ENCODE assay signal across 8 cellular contexts in genomic region chr21:44870748-44871495, GRCh38. TPM values are rescaled to one million over a fixed set of nuclear protein-coding genes. Genes with fewer than 3 reads are reported as not detected.
A peak's percentile ranks its signal among the peaks of the same experiment; 100 is the strongest.
DNase-seq lines count a peak whose midpoint lies in the region; ATAC-seq, FAIRE-seq and TF ChIP-seq lines count a peak whose summit lies in the region.

No MANE protein-coding gene starts in this region.

- peaks cover 45 to 57% of the 10 kb centered on the region in 2 experiments for H3K4me1 ChIP-seq in SK-N-SH (ENCODE audit: control insufficient read depth in 1 of 2, insufficient read depth in 2 of 2, low read depth in 1 of 2, low read length in 1 of 2)
- H3K4me1 ChIP-seq in body of pancreas: peaks cover 67% of the 10 kb centered on the region
- H3K4me1 ChIP-seq in HepG2 (ENCODE audit: insufficient read depth, low read length): peaks cover 74% of the 10 kb centered on the region
- H3K4me1 ChIP-seq in thymus (ENCODE audit: control insufficient read depth, insufficient read depth, low read length): peaks cover 45% of the 10 kb centered on the region

- H3K4me3 ChIP-seq in SK-N-SH (ENCODE audit: low read depth in 2 of 2, low read length in 1 of 2) (peak overlapping the region in 1 of 2 experiments; percentile 88; a peak in 2 of 4 replicates), body of pancreas (no peak overlapping the region), HepG2 (replicated peaks in 1 of 3; ENCODE audit: insufficient read depth in 1 of 3, low read depth in 2 of 3, low read length in 3 of 3) (peak overlapping the region; percentile 71 to 94 (median 82)), thymus (ENCODE audit: low read length) (no peak overlapping the region)

- H3K27ac ChIP-seq in SK-N-SH (ENCODE audit: low read depth in 2 of 2, low read length in 1 of 2): peak overlapping the region; percentile 12 to 90; a peak in 3 of 4 replicates
- H3K27ac ChIP-seq in body of pancreas: peak overlapping the region in 3 of 4 donors; percentile 66 to 85 (median 83)
- H3K27ac ChIP-seq in HepG2 (ENCODE audit: extremely low read length, insufficient read depth, low read length): peak overlapping the region; percentile 72
- peak overlapping the region; percentile 10 for H3K27ac ChIP-seq in thymus (ENCODE audit: low read depth)

- TF ChIP-seq EP300 in SK-N-SH (IDR thresholded peaks at IDR 0.05; ENCODE audit: borderline replicate concordance in 1 of 2, low read depth in 1 of 2, low read length in 1 of 2) (no peak), HepG2 (IDR thresholded peaks at IDR 0.05; ENCODE audit: low read depth in 2 of 2, low read length in 2 of 2) (no peak), HepG2 (CRISPR knock-in tag; IDR thresholded peaks at IDR 0.05; ENCODE audit: borderline replicate concordance) (no peak)

- CTCF ChIA-PET in SK-N-SH (lab: Yijun Ruan, JAX) (no interaction called here), HepG2 (lab: Yijun Ruan, JAX; ENCODE audit: low intra/inter-chr PET ratio, low total read pairs) (no interaction called here)

- no TSS peak for BruUV-seq in HepG2 (replicated peaks; lab: Mats Ljungman, UMichigan)

- peaks cover 69% of the 10 kb centered on the region for H4K20me1 ChIP-seq in SK-N-SH (ENCODE audit: insufficient read depth)
- H4K20me1 ChIP-seq in HepG2 (ENCODE audit: insufficient read depth, low read length): peaks cover 67% of the 10 kb centered on the region

- TF ChIP-seq RAD21 in SK-N-SH (IDR thresholded peaks at IDR 0.05; ENCODE audit: low read length) (no peak), HepG2 (CRISPR knock-in tag; IDR thresholded peaks at IDR 0.05) (no peak)

- WGBS in SK-N-SH (ENCODE audit: low lambda C conversion rate): 58% methylated on average over 10 of the region's 10 CpGs
- WGBS in body of pancreas, 2 donors: 44 to 53% methylated on average over 10 of the region's 10 CpGs
- WGBS in HepG2 (ENCODE audit: low lambda C conversion rate): 15% methylated on average over 8 of the region's 10 CpGs
- WGBS in thymus: 79% methylated on average over 10 of the region's 10 CpGs

- in situ Hi-C loops in HepG2 (cut with HindIII; ENCODE audit: extremely low pct_ligation_motif_present, low pct_unique_long_range_greater_than_20kb): no loop called here

- intact Hi-C loops in body of pancreas (cut with DNase I) (no loop called here), HepG2 (cut with micrococcal nuclease; ENCODE audit: unreplicated experiment) (loop anchor here (1.0 to 5.0 kb wide), 2 partner anchors 41 to 69 kb away; partner anchors contain the start of gene UBE2G2)

- ATAC-seq in SK-N-SH treated with all-trans-retinoic acid at 6 μM for 48 hours (no peak), body of pancreas (no peak), HepG2 (no peak), HG03378 (IDR thresholded peaks at IDR 0.05; ENCODE audit: unreplicated experiment) (no peak), GM18870 (IDR thresholded peaks at IDR 0.05; ENCODE audit: unreplicated experiment) (no peak), GM18868 (IDR thresholded peaks at IDR 0.05; ENCODE audit: unreplicated experiment) (no peak)

- H3K27me3 ChIP-seq in SK-N-SH (ENCODE audit: insufficient read depth) (no peaks in the 10 kb centered on the region), body of pancreas (no peaks in the 10 kb centered on the region), HepG2 (ENCODE audit: control insufficient read depth in 1 of 2, insufficient read depth in 2 of 2, low read length in 2 of 2) (no peaks in the 10 kb centered on the region; a peak in 1 of 5 replicates), thymus (ENCODE audit: control insufficient read depth, insufficient read depth) (no peaks in the 10 kb centered on the region)

- H2AFZ ChIP-seq in SK-N-SH (ENCODE audit: low read depth) (no peak overlapping the region), HepG2 (ENCODE audit: low read length) (no peak overlapping the region)

- no peak for DNase-seq in SK-N-SH
- peak in 2 of 4 donors; percentile 43 to 59 for DNase-seq in body of pancreas
- DNase-seq in HepG2 (ENCODE audit: low spot score): peak; percentile 40

- TF ChIP-seq POLR2A in body of pancreas (IDR thresholded peaks at IDR 0.05) (no peak), HepG2 (IDR thresholded peaks at IDR 0.05; ENCODE audit: insufficient read depth in 1 of 2, low read depth in 2 of 2, low read length in 2 of 2) (no peak)

- H3K9ac ChIP-seq in SK-N-SH (peak overlapping the region; percentile 42; the same call in 1 of the 2 replicates), HepG2 (ENCODE audit: insufficient read depth, low read depth, low read length) (peak overlapping the region; percentile 94)

- peak overlapping the region; percentile 98 for H3K4me2 ChIP-seq in SK-N-SH
- H3K4me2 ChIP-seq in HepG2 (ENCODE audit: low read depth, low read length): peak overlapping the region; percentile 95

- H3F3A ChIP-seq in SK-N-SH (replicated peaks; ENCODE audit: insufficient read depth): peaks cover 26% of the 10 kb centered on the region

- peaks cover 0 to 13% of the 10 kb centered on the region in 2 experiments for H3K36me3 ChIP-seq in SK-N-SH (replicated peaks in 1 of 2; ENCODE audit: control insufficient read depth in 1 of 2, insufficient read depth in 2 of 2, low read length in 1 of 2)
- no peaks in the 10 kb centered on the region for H3K36me3 ChIP-seq in body of pancreas (replicated peaks in 1 of 2; ENCODE audit: insufficient read depth in 1 of 2, low read depth in 2 of 2)
- H3K36me3 ChIP-seq in HepG2 (replicated peaks in 1 of 2; ENCODE audit: control insufficient read depth in 1 of 2, insufficient read depth in 2 of 2, low read length in 2 of 2): peaks cover 8 to 26% of the 10 kb centered on the region in 2 experiments
- no peaks in the 10 kb centered on the region for H3K36me3 ChIP-seq in thymus (ENCODE audit: control insufficient read depth, insufficient read depth)

- FAIRE-seq in HepG2 (lab: Jason Lieb, UNC): no peak

- H3K9me3 ChIP-seq in SK-N-SH (no peaks in the 10 kb centered on the region), body of pancreas (no peaks in the 10 kb centered on the region), HepG2 (ENCODE audit: low read length) (no peaks in the 10 kb centered on the region), thymus (ENCODE audit: control insufficient read depth) (no peaks in the 10 kb centered on the region)

- H3K79me2 ChIP-seq in SK-N-SH (ENCODE audit: insufficient read depth) (peaks cover 77% of the 10 kb centered on the region), HepG2 (ENCODE audit: insufficient read depth, low read length) (peaks cover 77% of the 10 kb centered on the region)

- TF ChIP-seq CTCF in SK-N-SH (IDR thresholded peaks at IDR 0.05) (no peak), body of pancreas (IDR thresholded peaks at IDR 0.05) (no peak), HepG2 (CRISPR knock-in tag; IDR thresholded peaks at IDR 0.05) (no peak)

- H3K9me2 ChIP-seq in SK-N-SH: no peaks in the 10 kb centered on the region

- POLR2A ChIA-PET in SK-N-SH (lab: Yijun Ruan, JAX) (no interaction called here), HepG2 (lab: Yijun Ruan, JAX) (interaction anchor here (3.8 kb wide), 1 partner anchor 42 kb away, joined by 50 read pairs; no protein-coding TSS in a partner anchor)

RNA-seq across cellular contexts. Expression of gene PTTG1IP, which starts 2.6 kb away (rescaled TPM):
- polyA plus RNA-seq in SK-N-SH (2012; rRNA removed): 171 and 196 TPM in 2 replicates
- 173 and 196 TPM in 2 replicates for polyA plus RNA-seq in SK-N-SH (2012; cell fraction: cytosol; rRNA removed)
- 113 and 135 TPM in 2 replicates for polyA plus RNA-seq in SK-N-SH (2012; cell fraction: nucleus; rRNA removed)
- 100 to 1,000 TPM in 1 of 2 donors, 10 to 100 TPM in 1; 71.5 to 106 TPM for total RNA-seq in body of pancreas
- 89.4 and 161 TPM in 2 replicates for total RNA-seq in HepG2 (2016; rRNA removed; fragmentation: Illumina TruSeq; extraction: Trizol)
- 42.7 and 52.7 TPM in 2 replicates for total RNA-seq in HepG2 (2016; cell fraction: cytosol; rRNA removed; fragmentation: Illumina TruSeq; extraction: Trizol; ENCODE audit: low read depth)
- total RNA-seq in HepG2 (2016; cell fraction: insoluble cytoplasmic fraction; rRNA removed; fragmentation: Illumina TruSeq; extraction: Trizol): 93.0 and 159 TPM in 2 replicates
- total RNA-seq in HepG2 (2016; cell fraction: membrane; rRNA removed; fragmentation: Illumina TruSeq; extraction: Trizol): 72.6 and 73.1 TPM in 2 replicates
- total RNA-seq in HepG2 (2016; cell fraction: nucleus; rRNA removed; fragmentation: Illumina TruSeq; extraction: Trizol): 137 and 161 TPM in 2 replicates
- polyA plus RNA-seq in HepG2 (2011; rRNA removed): 700 and 734 TPM in 2 replicates
- polyA plus RNA-seq in HepG2 (2011; cell fraction: cytosol; rRNA removed): 548 and 662 TPM in 2 replicates
- 529 and 555 TPM in 2 replicates for polyA plus RNA-seq in HepG2 (2011; cell fraction: nucleus; rRNA removed)
- polyA plus RNA-seq in HepG2 (2012): 435 and 453 TPM in 2 replicates
- 22.2 and 24.3 TPM in 2 replicates for polyA plus RNA-seq in HepG2 (2016; cell fraction: cytosol; fragmentation: Illumina TruSeq; extraction: Trizol; ENCODE audit: low read depth)
- polyA plus RNA-seq in HepG2 (2016; cell fraction: insoluble cytoplasmic fraction; fragmentation: Illumina TruSeq; extraction: Trizol; ENCODE audit: low read depth): 90.0 and 95.3 TPM in 2 replicates
- 47.9 and 49.9 TPM in 2 replicates for polyA plus RNA-seq in HepG2 (2016; cell fraction: membrane; fragmentation: Illumina TruSeq; extraction: Trizol; ENCODE audit: low read depth)
- 267 and 281 TPM in 2 replicates for polyA plus RNA-seq in HepG2 (2016; cell fraction: nucleus; fragmentation: Illumina TruSeq; extraction: Trizol; ENCODE audit: insufficient read depth, low read depth)
- polyA minus RNA-seq in HepG2 (2011; rRNA and poly(A)+ RNA removed; ENCODE audit: low replicate concordance): 110 and 581 TPM in 2 replicates
- polyA minus RNA-seq in HepG2 (2011; cell fraction: cytosol; rRNA and poly(A)+ RNA removed): 491 and 595 TPM in 2 replicates
- polyA minus RNA-seq in HepG2 (2011; cell fraction: nucleus; rRNA and poly(A)+ RNA removed): 203 and 242 TPM in 2 replicates
- polyA plus RNA-seq in thymus: 138 TPM

RNA-seq across cellular contexts. Expression of gene ITGB2, which starts 49.8 kb away (rescaled TPM):
- polyA plus RNA-seq in SK-N-SH (2012; rRNA removed): 0.67 and 0.77 TPM in 2 replicates
- polyA plus RNA-seq in SK-N-SH (2012; cell fraction: cytosol; rRNA removed): 0.32 and 0.75 TPM in 2 replicates
- 2.0 TPM in 2 replicates for polyA plus RNA-seq in SK-N-SH (2012; cell fraction: nucleus; rRNA removed)
- 10 to 100 TPM; 17.8 to 23.3 TPM for total RNA-seq in body of pancreas
- total RNA-seq in HepG2 (2016; rRNA removed; fragmentation: Illumina TruSeq; extraction: Trizol): 1.6 and 4.2 TPM in 2 replicates
- 0.71 and 0.91 TPM in 2 replicates for total RNA-seq in HepG2 (2016; cell fraction: cytosol; rRNA removed; fragmentation: Illumina TruSeq; extraction: Trizol; ENCODE audit: low read depth)
- 2.3 and 3.5 TPM in 2 replicates for total RNA-seq in HepG2 (2016; cell fraction: insoluble cytoplasmic fraction; rRNA removed; fragmentation: Illumina TruSeq; extraction: Trizol)
- 1.2 and 1.9 TPM in 2 replicates for total RNA-seq in HepG2 (2016; cell fraction: membrane; rRNA removed; fragmentation: Illumina TruSeq; extraction: Trizol)
- 6.5 and 6.6 TPM in 2 replicates for total RNA-seq in HepG2 (2016; cell fraction: nucleus; rRNA removed; fragmentation: Illumina TruSeq; extraction: Trizol)
- polyA plus RNA-seq in HepG2 (2011; rRNA removed): 18.0 and 26.4 TPM in 2 replicates
- polyA plus RNA-seq in HepG2 (2011; cell fraction: cytosol; rRNA removed): 22.3 and 25.2 TPM in 2 replicates
- polyA plus RNA-seq in HepG2 (2011; cell fraction: nucleus; rRNA removed): 63.6 and 64.3 TPM in 2 replicates
- polyA plus RNA-seq in HepG2 (2012): 28.1 and 37.9 TPM in 2 replicates
- polyA plus RNA-seq in HepG2 (2016; cell fraction: cytosol; fragmentation: Illumina TruSeq; extraction: Trizol; ENCODE audit: low read depth): 0.53 and 1.0 TPM in 2 replicates
- 2.2 and 2.5 TPM in 2 replicates for polyA plus RNA-seq in HepG2 (2016; cell fraction: insoluble cytoplasmic fraction; fragmentation: Illumina TruSeq; extraction: Trizol; ENCODE audit: low read depth)
- polyA plus RNA-seq in HepG2 (2016; cell fraction: membrane; fragmentation: Illumina TruSeq; extraction: Trizol; ENCODE audit: low read depth): 1.3 and 1.5 TPM in 2 replicates
- polyA plus RNA-seq in HepG2 (2016; cell fraction: nucleus; fragmentation: Illumina TruSeq; extraction: Trizol; ENCODE audit: insufficient read depth, low read depth): 5.9 and 7.0 TPM in 2 replicates
- 1.4 and 26.8 TPM in 2 replicates for polyA minus RNA-seq in HepG2 (2011; rRNA and poly(A)+ RNA removed; ENCODE audit: low replicate concordance)
- polyA minus RNA-seq in HepG2 (2011; cell fraction: cytosol; rRNA and poly(A)+ RNA removed): 11.9 and 12.6 TPM in 2 replicates
- polyA minus RNA-seq in HepG2 (2011; cell fraction: nucleus; rRNA and poly(A)+ RNA removed): 10.0 and 14.7 TPM in 2 replicates
- polyA plus RNA-seq in thymus: 104 TPM

RNA-seq across cellular contexts. Expression of gene SUMO3, which starts 53.1 kb away (rescaled TPM):
- polyA plus RNA-seq in SK-N-SH (2012; rRNA removed) (89.0 and 125 TPM in 2 replicates), HepG2 (2011; rRNA removed) (46.6 and 51.4 TPM in 2 replicates), thymus (49.6 TPM)
- polyA plus RNA-seq in SK-N-SH (2012; cell fraction: cytosol; rRNA removed): 116 and 122 TPM in 2 replicates
- 31.5 and 38.2 TPM in 2 replicates for polyA plus RNA-seq in SK-N-SH (2012; cell fraction: nucleus; rRNA removed)
- total RNA-seq in body of pancreas (10 to 100 TPM; 20.4 to 33.2 TPM), HepG2 (2016; rRNA removed; fragmentation: Illumina TruSeq; extraction: Trizol) (92.4 and 111 TPM in 2 replicates)
- total RNA-seq in HepG2 (2016; cell fraction: cytosol; rRNA removed; fragmentation: Illumina TruSeq; extraction: Trizol; ENCODE audit: low read depth): 75.4 and 89.7 TPM in 2 replicates
- 95.7 and 103 TPM in 2 replicates for total RNA-seq in HepG2 (2016; cell fraction: insoluble cytoplasmic fraction; rRNA removed; fragmentation: Illumina TruSeq; extraction: Trizol)
- total RNA-seq in HepG2 (2016; cell fraction: membrane; rRNA removed; fragmentation: Illumina TruSeq; extraction: Trizol): 169 and 187 TPM in 2 replicates
- 37.2 and 43.4 TPM in 2 replicates for total RNA-seq in HepG2 (2016; cell fraction: nucleus; rRNA removed; fragmentation: Illumina TruSeq; extraction: Trizol)
- polyA plus RNA-seq in HepG2 (2011; cell fraction: cytosol; rRNA removed): 69.8 and 78.7 TPM in 2 replicates
- polyA plus RNA-seq in HepG2 (2011; cell fraction: nucleus; rRNA removed): 23.1 and 24.9 TPM in 2 replicates
- polyA plus RNA-seq in HepG2 (2012): 80.3 and 83.9 TPM in 2 replicates
- polyA plus RNA-seq in HepG2 (2016; cell fraction: cytosol; fragmentation: Illumina TruSeq; extraction: Trizol; ENCODE audit: low read depth): 129 and 158 TPM in 2 replicates
- 154 and 159 TPM in 2 replicates for polyA plus RNA-seq in HepG2 (2016; cell fraction: insoluble cytoplasmic fraction; fragmentation: Illumina TruSeq; extraction: Trizol; ENCODE audit: low read depth)
- 228 and 251 TPM in 2 replicates for polyA plus RNA-seq in HepG2 (2016; cell fraction: membrane; fragmentation: Illumina TruSeq; extraction: Trizol; ENCODE audit: low read depth)
- 69.6 and 74.5 TPM in 2 replicates for polyA plus RNA-seq in HepG2 (2016; cell fraction: nucleus; fragmentation: Illumina TruSeq; extraction: Trizol; ENCODE audit: insufficient read depth, low read depth)
- polyA minus RNA-seq in HepG2 (2011; rRNA and poly(A)+ RNA removed; ENCODE audit: low replicate concordance): 52.3 and 76.3 TPM in 2 replicates
- polyA minus RNA-seq in HepG2 (2011; cell fraction: cytosol; rRNA and poly(A)+ RNA removed): 36.4 and 40.4 TPM in 2 replicates
- 19.8 and 23.2 TPM in 2 replicates for polyA minus RNA-seq in HepG2 (2011; cell fraction: nucleus; rRNA and poly(A)+ RNA removed)

Comparison
In these comparisons a context has a peak if more than half of its experiments do, and no peak if none do; other contexts are left out.
1. H3K27ac ChIP-seq: peak in every context shown above with its lines; median percentile 83 in body of pancreas; 72 in HepG2; 51 in SK-N-SH; 10 in thymus.
2. H3K4me3 ChIP-seq: peak in HepG2 (3 of 3); none in body of pancreas (0 of 2) and thymus (single experiment).
3. Of the 25 proteins assayed by ChIP-seq in both HepG2 and SK-N-SH: peak only in HepG2: none; only in SK-N-SH: none; in both: MXI1; in neither: 24.